ENCODE assay signal across 8 cellular contexts in genomic region chr13:31199527-31199848, GRCh38. TPM values are rescaled to one million over a fixed set of nuclear protein-coding genes. Genes with fewer than 3 reads are reported as not detected.
DNase-seq lines count a peak whose midpoint lies in the region; ATAC-seq and TF ChIP-seq lines count a peak whose summit lies in the region.

No MANE protein-coding gene starts in this region.

- TF ChIP-seq CTCF in lower leg skin (IDR thresholded peaks at IDR 0.05) (no peak), upper lobe of right lung (IDR thresholded peaks at IDR 0.05) (no peak)

- H3K27ac Mint-ChIP-seq in activated naive CD4-positive, alpha-beta T cell treated with anti-CD3 and anti-CD28 coated beads, Interleukin-2, amount 10 ng/mL, durations not matched to agents 7 days and 5 days = peak overlapping the region; percentile 92
- peak overlapping the region; percentile 29 for H3K27ac Mint-ChIP-seq in activated naive CD8-positive, alpha-beta T cell treated with anti-CD3 and anti-CD28 coated beads, Interleukin-2, amount 50 U/mL, for 24 hours

- no peak for DNase-seq in activated naive CD4-positive, alpha-beta T cell treated with anti-CD3 and anti-CD28 coated beads, Interleukin-2, amount 10 ng/mL, durations not matched to agents 7 days and 5 days
- no peak for DNase-seq in activated naive CD4-positive, alpha-beta T cell treated with Interleukin-2 at 50 U/mL for 16 hours
- DNase-seq in activated naive CD8-positive, alpha-beta T cell treated with anti-CD3 and anti-CD28 coated beads, Interleukin-2, amount 50 U/mL, for 24 hours = no peak
- DNase-seq in lower leg skin (ENCODE audit: low spot score in 2 of 2) (no peak), upper lobe of right lung (no peak), left lobe of liver (ENCODE audit: low spot score) (no peak), EL (no peak)
- no peak for DNase-seq in activated CD4-positive, alpha-beta T cell treated with anti-CD3 and anti-CD28 coated beads for 4 hours

- intact Hi-C loops in lower leg skin (cut with DNase I; ENCODE audit: low total_unique reads) = no loop called here
- intact Hi-C loops in upper lobe of right lung (cut with DNase I) = no loop called here

- H3K27ac ChIP-seq in upper lobe of right lung = peak overlapping the region; percentile 92

- H3K27me3 Mint-ChIP-seq in activated naive CD4-positive, alpha-beta T cell treated with anti-CD3 and anti-CD28 coated beads, Interleukin-2, amount 10 ng/mL, durations not matched to agents 7 days and 5 days = peaks cover 16% of the 10 kb centered on the region
- no peaks in the 10 kb centered on the region for H3K27me3 Mint-ChIP-seq in activated naive CD8-positive, alpha-beta T cell treated with anti-CD3 and anti-CD28 coated beads, Interleukin-2, amount 50 U/mL, for 24 hours

- no peaks in the 10 kb centered on the region for H3K36me3 Mint-ChIP-seq in activated naive CD4-positive, alpha-beta T cell treated with anti-CD3 and anti-CD28 coated beads, Interleukin-2, amount 10 ng/mL, durations not matched to agents 7 days and 5 days
- H3K36me3 Mint-ChIP-seq in activated naive CD8-positive, alpha-beta T cell treated with anti-CD3 and anti-CD28 coated beads, Interleukin-2, amount 50 U/mL, for 24 hours (ENCODE audit: low read depth) = no peaks in the 10 kb centered on the region

- no peaks in the 10 kb centered on the region for H3K9me3 Mint-ChIP-seq in activated naive CD4-positive, alpha-beta T cell treated with anti-CD3 and anti-CD28 coated beads, Interleukin-2, amount 10 ng/mL, durations not matched to agents 7 days and 5 days
- no peaks in the 10 kb centered on the region for H3K9me3 Mint-ChIP-seq in activated naive CD8-positive, alpha-beta T cell treated with anti-CD3 and anti-CD28 coated beads, Interleukin-2, amount 50 U/mL, for 24 hours

- H3K4me3 ChIP-seq in lower leg skin (ENCODE audit: low read depth, poor library complexity, severe bottlenecking) = peak overlapping the region; percentile 77
- peak overlapping the region; percentile 73 for H3K4me3 ChIP-seq in upper lobe of right lung

- 6 to 8% methylated on average over 15 of the region's 15 CpGs for WGBS in lower leg skin, 2 donors

- peak; percentile 25 for ATAC-seq in activated naive CD8-positive, alpha-beta T cell treated with anti-CD3 and anti-CD28 coated beads, Interleukin-2, amount 50 U/mL, for 24 hours
- ATAC-seq in upper lobe of right lung (no peak), left lobe of liver (no peak)

- CTCF ChIA-PET in activated naive CD4-positive, alpha-beta T cell treated with anti-CD3 and anti-CD28 coated beads, Interleukin-2, amount 10 ng/mL, durations not matched to agents 7 days and 5 days (lab: Charles Lee) = interaction anchor here (1.1 to 1.2 kb wide), 3 partner anchors 11 to 225 kb away, joined by 4 to 5 read pairs (median 4); no protein-coding TSS in a partner anchor

- no peaks in the 10 kb centered on the region for H3K36me3 ChIP-seq in upper lobe of right lung

- TF ChIP-seq POLR2A in lower leg skin (IDR thresholded peaks at IDR 0.05) = no peak

- no peaks in the 10 kb centered on the region for H3K9me3 ChIP-seq in upper lobe of right lung

- H3K4me1 Mint-ChIP-seq in activated naive CD4-positive, alpha-beta T cell treated with anti-CD3 and anti-CD28 coated beads, Interleukin-2, amount 10 ng/mL, durations not matched to agents 7 days and 5 days = peaks cover 15% of the 10 kb centered on the region
- H3K4me1 Mint-ChIP-seq in activated naive CD8-positive, alpha-beta T cell treated with anti-CD3 and anti-CD28 coated beads, Interleukin-2, amount 50 U/mL, for 24 hours = peaks cover 35% of the 10 kb centered on the region

- peaks cover 11% of the 10 kb centered on the region for H3K4me1 ChIP-seq in upper lobe of right lung

- no peaks in the 10 kb centered on the region for H3K27me3 ChIP-seq in upper lobe of right lung

- H3K4me3 Mint-ChIP-seq in activated naive CD4-positive, alpha-beta T cell treated with anti-CD3 and anti-CD28 coated beads, Interleukin-2, amount 10 ng/mL, durations not matched to agents 7 days and 5 days = peak overlapping the region; percentile 84
- H3K4me3 Mint-ChIP-seq in activated naive CD8-positive, alpha-beta T cell treated with anti-CD3 and anti-CD28 coated beads, Interleukin-2, amount 50 U/mL, for 24 hours = peak overlapping the region; percentile 78

RNA-seq across cellular contexts. Expression of gene B3GLCT, which starts 0.3 kb away (rescaled TPM):
- total RNA-seq in lower leg skin (1 to 10 TPM; 3.2 to 9.1 (median 6.2) TPM), upper lobe of right lung (6.7 TPM), left lobe of liver (3.3 TPM)

RNA-seq across cellular contexts. Expression of gene HSPH1, which starts 37.8 kb away (rescaled TPM):
- total RNA-seq in lower leg skin = 10 to 100 TPM; 21.6 to 29.3 (median 24.9) TPM
- 79.8 TPM for total RNA-seq in upper lobe of right lung
- 17.6 TPM for total RNA-seq in left lobe of liver
